In the genomic region with DNA sequence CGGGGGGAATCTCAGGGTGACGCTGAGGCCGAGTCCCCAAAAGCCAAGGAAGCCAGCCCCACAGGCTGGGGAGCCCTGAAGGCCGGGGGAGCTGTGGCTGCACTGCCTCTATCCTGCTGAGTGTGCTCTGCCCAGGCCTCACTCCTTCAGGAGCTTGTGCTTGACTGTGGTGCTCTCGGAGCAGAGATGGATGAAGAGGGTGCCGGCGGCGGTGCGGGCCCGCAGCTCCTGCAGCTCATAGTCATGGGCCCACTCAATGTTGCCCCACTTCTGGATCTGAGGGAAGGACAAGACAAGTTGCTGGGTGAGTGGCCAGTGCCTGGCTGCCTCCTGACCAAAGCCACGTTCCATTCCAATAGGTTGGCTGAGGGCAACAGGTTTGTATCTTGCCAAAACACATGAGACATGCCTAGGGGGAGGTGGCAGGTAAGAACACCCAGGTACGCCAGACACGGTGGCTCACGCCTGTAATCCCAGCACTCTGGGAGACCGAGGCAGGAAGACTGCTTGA, we compare ENCODE assay signal across 15 cellular contexts. TPM values are rescaled to one million over a fixed set of nuclear protein-coding genes. Genes with fewer than 3 reads are reported as not detected.
A peak's percentile ranks its signal among the peaks of the same experiment; 100 is the strongest.
DNase-seq lines count a peak whose midpoint lies in the region; ATAC-seq and TF ChIP-seq lines count a peak whose summit lies in the region.
"Had no signal": no experiment of that assay in that cellular context is flagged by ENCODE, and none has a peak within 500 bp of the region (broad histone marks: within the 10 kb centered on the region; RNA-seq: fewer than 3 reads in every experiment).

No MANE protein-coding gene starts in this region.

- H3K4me1 Mint-ChIP-seq in brain (peaks cover 9% of the 10 kb centered on the region), neural progenitor cell (peaks cover 9% of the 10 kb centered on the region)
- H3K4me1 Mint-ChIP-seq: IgD-negative memory B cell had no signal

- H3K27me3 Mint-ChIP-seq in brain, result no peaks in the 10 kb centered on the region
- peaks cover 2% of the 10 kb centered on the region for H3K27me3 Mint-ChIP-seq in neural progenitor cell (ENCODE audit: insufficient read depth, low read depth)
- H3K27me3 Mint-ChIP-seq: IgD-negative memory B cell had no signal

- no peak overlapping the region for H2AFZ ChIP-seq in neural progenitor cell (replicated peaks)

- H3K27ac ChIP-seq in BLaER1, result peak overlapping the region; percentile 64
- H3K27ac ChIP-seq in neural progenitor cell, result no peak overlapping the region
- H3K27ac ChIP-seq: A549 had no signal

- no peaks in the 10 kb centered on the region for H3K9me3 Mint-ChIP-seq in brain
- no peaks in the 10 kb centered on the region for H3K9me3 Mint-ChIP-seq in neural progenitor cell
- H3K9me3 Mint-ChIP-seq: IgD-negative memory B cell had no signal

- no peaks in the 10 kb centered on the region for H3K79me2 ChIP-seq in neural progenitor cell (ENCODE audit: low read depth)

- TF ChIP-seq CTCF in brain (conservative IDR thresholded peaks at IDR 0.05) (no peak), neural progenitor cell (IDR thresholded peaks at IDR 0.05) (no peak)

- ATAC-seq in left lobe of liver, result peak; percentile 57
- ATAC-seq in sciatic nerve, result peak; percentile 41
- no peak for ATAC-seq in GM19397 (IDR thresholded peaks at IDR 0.05; ENCODE audit: unreplicated experiment)
- ATAC-seq in activated CD4-positive, CD25-positive, alpha-beta regulatory T cell treated with anti-CD3 and anti-CD28 coated beads, Interleukin-2, amount 50 U/mL, for 24 hours, result no peak

- peak overlapping the region; percentile 55; the same call in 1 of the 2 replicates for H3K9ac ChIP-seq in BLaER1
- no peak overlapping the region for H3K9ac ChIP-seq in neural progenitor cell

- peaks cover 20% of the 10 kb centered on the region for H3K36me3 ChIP-seq in BLaER1
- H3K36me3 ChIP-seq in neural progenitor cell, result no peaks in the 10 kb centered on the region

- H3K27ac Mint-ChIP-seq in brain (peak overlapping the region in 3 of 5 experiments; percentile 11 to 88 (median 76)), neural progenitor cell (no peak overlapping the region)
- H3K27ac Mint-ChIP-seq: IgD-negative memory B cell had no signal

- H3K4me2 ChIP-seq in BLaER1, result peak overlapping the region; percentile 88
- no peak overlapping the region for H3K4me2 ChIP-seq in neural progenitor cell
- H3K4me2 ChIP-seq: A549 had no signal

- H3K9me3 ChIP-seq in BLaER1, result no peaks in the 10 kb centered on the region
- no peaks in the 10 kb centered on the region for H3K9me3 ChIP-seq in neural progenitor cell (ENCODE audit: low read depth)
- H3K9me3 ChIP-seq: A549 had no signal

- no peak overlapping the region for H3K4me3 Mint-ChIP-seq in brain
- no peak overlapping the region for H3K4me3 Mint-ChIP-seq in neural progenitor cell

- DNase-seq in left lobe of liver (ENCODE audit: low spot score) (peak; percentile 62), sciatic nerve (ENCODE audit: low spot score) (no peak), neural progenitor cell (ENCODE audit: low spot score) (no peak), SKM-1 (lab: John Stamatoyannopoulos, UW; ENCODE audit: unreplicated experiment) (no peak)
- DNase-seq: DMS53, NCI-H1417 treated with DMSO at 0.1 percent for 48 hours, NCI-H2081, NCI-H2227 treated with DMSO at 0.1 percent for 48 hours, NCI-H524 treated with DMSO at 0.1 percent for 48 hours had no signal

- H3K27me3 ChIP-seq in BLaER1 (no peaks in the 10 kb centered on the region), neural progenitor cell (no peaks in the 10 kb centered on the region)

- peaks cover 16% of the 10 kb centered on the region for H3K36me3 Mint-ChIP-seq in brain
- peaks cover 4% of the 10 kb centered on the region for H3K36me3 Mint-ChIP-seq in neural progenitor cell

- H3F3A ChIP-seq in neural progenitor cell (ENCODE audit: low read depth), result no peaks in the 10 kb centered on the region

- intact Hi-C loops in sciatic nerve (cut with DNase I), result no loop called here

- H4K20me1 ChIP-seq in BLaER1 (peaks cover 12% of the 10 kb centered on the region), neural progenitor cell (ENCODE audit: low read depth) (no peaks in the 10 kb centered on the region)

- H3K4me1 ChIP-seq in BLaER1 (peaks cover 65% of the 10 kb centered on the region), neural progenitor cell (no peaks in the 10 kb centered on the region)
- H3K4me1 ChIP-seq: A549 had no signal

- peak overlapping the region; percentile 9; the same call in 1 of the 2 replicates for H3K4me3 ChIP-seq in BLaER1
- H3K4me3 ChIP-seq in neural progenitor cell, result no peak overlapping the region
- H3K4me3 ChIP-seq: A549 had no signal

RNA-seq across cellular contexts. Expression of gene ATPAF2, which starts 20.5 kb away (rescaled TPM):
- polyA plus RNA-seq in brain (ENCODE audit: insufficient read depth, low read depth, low replicate concordance), result 41.0 TPM
- 25.9 TPM for total RNA-seq in left lobe of liver
- 22.8 TPM for total RNA-seq in sciatic nerve
- total RNA-seq in neural progenitor cell (ENCODE audit: low replicate concordance), result 9.6 and 17.5 TPM in 2 replicates

RNA-seq across cellular contexts. Expression of gene GID4, which starts 20.7 kb away (rescaled TPM):
- polyA plus RNA-seq in brain (ENCODE audit: insufficient read depth, low read depth, low replicate concordance), result 9.5 TPM
- total RNA-seq in left lobe of liver (5.6 TPM), sciatic nerve (17.1 TPM), neural progenitor cell (ENCODE audit: low replicate concordance) (10.6 and 15.1 TPM in 2 replicates)

RNA-seq across cellular contexts. Expression of gene DRC3, which starts 45.8 kb away (rescaled TPM):
- polyA plus RNA-seq in brain (ENCODE audit: insufficient read depth, low read depth, low replicate concordance), result 7.1 TPM
- 1.3 TPM for total RNA-seq in left lobe of liver
- total RNA-seq in sciatic nerve, result 5.8 TPM
- 0.07 and 0.81 TPM in 2 replicates for total RNA-seq in neural progenitor cell (ENCODE audit: low replicate concordance)

RNA-seq across cellular contexts. Expression of gene TOM1L2, which starts 46.3 kb away (rescaled TPM):
- polyA plus RNA-seq in brain (ENCODE audit: insufficient read depth, low read depth, low replicate concordance), result 59.9 TPM
- total RNA-seq in left lobe of liver, result 17.6 TPM
- 144 TPM for total RNA-seq in sciatic nerve
- total RNA-seq in neural progenitor cell (ENCODE audit: low replicate concordance), result 4.3 and 6.5 TPM in 2 replicates

Comparison
In these comparisons a context has a peak if more than half of its experiments do, and no peak if none do; other contexts are left out.
1. ATAC-seq: peak in left lobe of liver (single experiment) and sciatic nerve (single experiment); none in GM19397 (single experiment) and activated CD4-positive, CD25-positive, alpha-beta regulatory T cell treated with anti-CD3 and anti-CD28 coated beads, Interleukin-2, amount 50 U/mL, for 24 hours (0 of 2).